ENCODE assay signal across 8 cellular contexts in genomic region chr15:75758071-75758872, GRCh38. TPM values are rescaled to one million over a fixed set of nuclear protein-coding genes. Genes with fewer than 3 reads are reported as not detected.
DNase-seq lines count a peak whose midpoint lies in the region; ATAC-seq, FAIRE-seq and TF ChIP-seq lines count a peak whose summit lies in the region.

No MANE protein-coding gene starts in this region.

- peak overlapping the region; percentile 53 for H3K27ac ChIP-seq in neutrophil
- peak overlapping the region; percentile 78 to 81 for H3K27ac ChIP-seq in thoracic aorta

- H3K4me3 ChIP-seq in neutrophil (ENCODE audit: low read depth in 1 of 2, low read length in 1 of 2): peak overlapping the region; percentile 69 to 73
- H3K4me3 ChIP-seq in thoracic aorta: peak overlapping the region; percentile 73

- peak; percentile 82 for ATAC-seq in GM21576 (IDR thresholded peaks at IDR 0.05; ENCODE audit: unreplicated experiment)
- peak; percentile 90 for ATAC-seq in thoracic aorta (ENCODE audit: insufficient number of reproducible peaks, low FRiP score, low read depth)

- in situ Hi-C loops in SK-MEL-5 (cut with HindIII; ENCODE audit: low pct_unique_long_range_greater_than_20kb, low sequenced_read_pairs): no loop called here

- TF ChIP-seq CTCF in D721Med (IDR thresholded peaks at IDR 0.05; ENCODE audit: insufficient read depth, missing control alignments) (peak; percentile 40), neutrophil (IDR thresholded peaks at IDR 0.05) (no peak), thoracic aorta (IDR thresholded peaks at IDR 0.05) (no peak)

- H3K4me1 ChIP-seq in neutrophil (ENCODE audit: control insufficient read depth in 1 of 2, insufficient read depth in 1 of 2, low read depth in 1 of 2, low read length in 1 of 2) (peaks cover 7 to 12% of the 10 kb centered on the region in 2 experiments), thoracic aorta (ENCODE audit: control insufficient read depth in 1 of 2, low read depth in 2 of 2) (peaks cover 8 to 13% of the 10 kb centered on the region in 2 donors)

- H3K36me3 ChIP-seq in neutrophil (no peaks in the 10 kb centered on the region), thoracic aorta (no peaks in the 10 kb centered on the region)

- no peaks in the 10 kb centered on the region for H3K27me3 ChIP-seq in neutrophil
- H3K27me3 ChIP-seq in thoracic aorta (replicated peaks; ENCODE audit: insufficient read depth): no peaks in the 10 kb centered on the region

- no peaks in the 10 kb centered on the region for H3K9me3 ChIP-seq in neutrophil
- H3K9me3 ChIP-seq in thoracic aorta: no peaks in the 10 kb centered on the region

- no peak for FAIRE-seq in D721Med (lab: Jason Lieb, UNC)

- peak; percentile 62 for DNase-seq in D721Med (ENCODE audit: insufficient read length, low spot score)
- peak; percentile 72 for DNase-seq in LoVo (ENCODE audit: low spot score)
- DNase-seq in SK-MEL-5 (ENCODE audit: low read depth, low spot score): peak; percentile 88
- peak; percentile 62 for DNase-seq in activated naive CD4-positive, alpha-beta T cell treated with anti-CD3 and anti-CD28 coated beads, Interleukin-2, amount 50 U/mL, for 16 hours
- DNase-seq in globus pallidus (ENCODE audit: low spot score): peak; percentile 86
- peak; percentile 56 for DNase-seq in thoracic aorta (ENCODE audit: low spot score)

RNA-seq across cellular contexts. Expression of gene CSPG4, which starts 45.6 kb away (rescaled TPM):
- 11.8 and 13.7 TPM in 2 replicates for total RNA-seq in SK-MEL-5 (2014; rRNA removed; shearing (Covaris generic))
- 15.1 and 16.9 TPM in 2 replicates for polyA plus RNA-seq in SK-MEL-5 (2015; cell fraction: cytosol; rRNA removed)
- polyA plus RNA-seq in SK-MEL-5 (2015; cell fraction: nucleus; rRNA removed): 12.0 and 12.3 TPM in 2 replicates
- 100 to 1,000 TPM; 252 to 263 TPM for total RNA-seq in thoracic aorta

Comparison
In these comparisons a context has a peak if more than half of its experiments do, and no peak if none do; other contexts are left out.
1. Peak in every context shown above with its lines: DNase-seq, ATAC-seq, H3K4me3 ChIP-seq and H3K27ac ChIP-seq.
2. RNA of gene CSPG4, which starts 45.6 kb away (total RNA-seq): 252 to 263 TPM in thoracic aorta; 11.8 to 13.7 TPM in SK-MEL-5; every median in the first group is over 10 times any median in the second.